ENCODE assay signal across 22 cellular contexts in the genomic region with DNA sequence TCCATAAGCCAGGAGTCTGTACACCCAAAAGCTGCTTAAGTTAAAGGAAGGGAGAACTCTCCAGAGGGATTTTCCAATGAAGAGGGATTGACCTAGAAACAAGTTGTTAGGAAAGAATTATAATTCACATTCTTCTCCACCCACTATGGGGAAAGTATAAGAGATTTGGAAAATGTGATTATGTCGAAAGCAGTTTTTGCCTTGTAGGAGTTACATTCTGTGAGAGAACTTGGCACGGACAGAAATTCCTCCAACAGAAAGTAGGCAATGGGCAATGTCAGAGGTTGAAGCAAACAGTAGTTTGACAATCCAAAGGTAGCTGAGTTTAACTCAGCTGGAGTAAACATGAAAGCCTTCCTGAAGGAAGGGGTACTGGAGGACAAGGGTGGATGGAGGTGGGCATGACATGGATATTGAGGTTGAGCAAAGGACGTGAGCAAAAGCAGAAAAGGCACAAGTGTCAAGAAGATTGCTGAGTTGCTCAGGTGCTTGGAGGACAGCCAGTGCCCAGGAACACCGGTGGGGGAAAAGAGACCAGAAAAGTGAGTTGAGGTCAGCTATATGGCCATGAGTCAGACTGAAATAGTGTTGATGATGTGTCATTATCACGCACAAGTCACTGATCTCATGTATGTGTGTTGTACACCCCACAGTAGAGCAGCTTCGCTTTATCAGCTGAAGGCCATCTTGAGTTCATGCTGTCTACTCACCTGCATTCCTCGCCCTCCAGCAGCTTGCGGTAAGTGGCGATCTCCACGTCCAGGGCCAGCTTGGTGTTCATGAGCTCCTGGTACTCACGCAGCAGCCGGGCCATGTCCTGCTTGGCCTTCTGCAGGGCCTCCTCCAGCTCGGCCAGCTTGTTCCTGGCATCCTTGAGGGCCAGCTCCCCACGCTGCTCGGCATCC. TPM values are rescaled to one million over a fixed set of nuclear protein-coding genes. Genes with fewer than 3 reads are reported as not detected.
A peak's percentile ranks its signal among the peaks of the same experiment; 100 is the strongest.
DNase-seq lines count a peak whose midpoint lies in the region; ATAC-seq, FAIRE-seq and TF ChIP-seq lines count a peak whose summit lies in the region.
"Had no signal": no experiment of that assay in that cellular context is flagged by ENCODE, and none has a peak within 500 bp of the region (broad histone marks: within the 10 kb centered on the region; RNA-seq: fewer than 3 reads in every experiment).

No MANE protein-coding gene starts in this region.

- WGBS in mammary epithelial cell (ENCODE audit: low coverage, missing lambda C conversion rate): 6% methylated on average over 15 of the region's 15 CpGs
- 70 to 87% methylated on average over 6 to 15 of the region's 15 CpGs for WGBS in testis, 2 donors
- 79 to 87% (median 85%) methylated on average over 15 of the region's 15 CpGs for WGBS in small intestine, 3 donors

- ATAC-seq in HG03521 (IDR thresholded peaks at IDR 0.05; ENCODE audit: unreplicated experiment): no peak
- ATAC-seq in lower lobe of right lung: no peak
- ATAC-seq: gastrocnemius medialis had no signal

- POLR2A ChIA-PET in activated CD4-positive, alpha-beta memory T cell treated with anti-CD3 and anti-CD28 coated beads, Interleukin-2, amount 10 ng/mL, durations not matched to agents 7 days and 5 days (lab: Charles Lee): no interaction called here
- POLR2A ChIA-PET in activated CD4-positive, alpha-beta memory T cell treated with anti-CD3 and anti-CD28 coated beads for 36 hours (lab: Charles Lee): interaction anchor here (0.5 kb wide), 1 partner anchor 77 kb away, joined by 3 read pairs; no protein-coding TSS in a partner anchor

- H3K27me3 Mint-ChIP-seq in activated CD4-positive, alpha-beta memory T cell treated with anti-CD3 and anti-CD28 coated beads, Interleukin-2, amount 10 ng/mL, durations not matched to agents 7 days and 5 days: peaks cover 3% of the 10 kb centered on the region
- peaks cover 9% of the 10 kb centered on the region for H3K27me3 Mint-ChIP-seq in activated CD4-positive, alpha-beta memory T cell treated with anti-CD3 and anti-CD28 coated beads for 36 hours
- H3K27me3 Mint-ChIP-seq: CD4-positive, CD25-positive, alpha-beta regulatory T cell had no signal

- H3K79me2 ChIP-seq in mammary epithelial cell (ENCODE audit: insufficient read depth, low read length): peaks cover 51% of the 10 kb centered on the region
- H3K79me2 ChIP-seq: parathyroid adenoma had no signal

- no peak overlapping the region for H3K4me3 Mint-ChIP-seq in activated CD4-positive, alpha-beta memory T cell treated with anti-CD3 and anti-CD28 coated beads, Interleukin-2, amount 10 ng/mL, durations not matched to agents 7 days and 5 days
- no peak overlapping the region for H3K4me3 Mint-ChIP-seq in activated CD4-positive, alpha-beta memory T cell treated with anti-CD3 and anti-CD28 coated beads for 36 hours
- H3K4me3 Mint-ChIP-seq: CD4-positive, CD25-positive, alpha-beta regulatory T cell had no signal

- peak overlapping the region; percentile 66 to 94 (median 79) for H3K4me3 ChIP-seq in mammary epithelial cell (replicated peaks in 1 of 3; ENCODE audit: insufficient read depth in 1 of 3, low read depth in 2 of 3, low read length in 3 of 3)
- H3K4me3 ChIP-seq in testis: no peak overlapping the region
- no peak overlapping the region for H3K4me3 ChIP-seq in lower lobe of right lung
- no peak overlapping the region for H3K4me3 ChIP-seq in small intestine (ENCODE audit: low read depth in 1 of 2, low read length in 2 of 2)
- H3K4me3 ChIP-seq: gastrocnemius medialis, tibial artery had no signal

- H3K27ac ChIP-seq in mammary epithelial cell (ENCODE audit: insufficient read depth, low read depth, low read length) (peak overlapping the region; percentile 82), layer of hippocampus (ENCODE audit: low read depth, low read length) (peak overlapping the region; percentile 60), testis (no peak overlapping the region), lower lobe of right lung (no peak overlapping the region), small intestine (ENCODE audit: low read depth in 1 of 2, low read length in 1 of 2) (no peak overlapping the region)
- H3K27ac ChIP-seq: 22Rv1, gastrocnemius medialis, parathyroid adenoma, tibial artery had no signal

- CTCF ChIA-PET in activated CD4-positive, alpha-beta memory T cell treated with anti-CD3 and anti-CD28 coated beads, Interleukin-2, amount 10 ng/mL, durations not matched to agents 7 days and 5 days (lab: Charles Lee): no interaction called here
- CTCF ChIA-PET in activated CD4-positive, alpha-beta memory T cell treated with anti-CD3 and anti-CD28 coated beads for 36 hours (lab: Charles Lee): interaction anchor here (0.6 to 1.6 kb wide), 3 partner anchors 10 to 238 kb away, joined by 3 to 5 read pairs (median 3); no protein-coding TSS in a partner anchor
- CTCF ChIA-PET in mammary epithelial cell (lab: Charles Lee; ENCODE audit: low non-redundant PET): interaction anchor here (0.5 kb wide), 1 partner anchor 66 kb away, joined by 5 read pairs; no protein-coding TSS in a partner anchor

- H3K9me3 Mint-ChIP-seq in activated CD4-positive, alpha-beta memory T cell treated with anti-CD3 and anti-CD28 coated beads, Interleukin-2, amount 10 ng/mL, durations not matched to agents 7 days and 5 days: peaks cover 3% of the 10 kb centered on the region
- peaks cover 3% of the 10 kb centered on the region for H3K9me3 Mint-ChIP-seq in activated CD4-positive, alpha-beta memory T cell treated with anti-CD3 and anti-CD28 coated beads for 36 hours

- H3K4me2 ChIP-seq in mammary epithelial cell (ENCODE audit: insufficient read depth, low read depth, low read length): peak overlapping the region; percentile 79

- H3K27me3 ChIP-seq in mammary epithelial cell (ENCODE audit: insufficient read depth, low read length) (no peaks in the 10 kb centered on the region), layer of hippocampus (ENCODE audit: control insufficient read depth, insufficient read depth, low read length) (no peaks in the 10 kb centered on the region), testis (no peaks in the 10 kb centered on the region), lower lobe of right lung (ENCODE audit: low read depth) (peaks cover 14% of the 10 kb centered on the region), small intestine (ENCODE audit: control insufficient read depth in 2 of 2, insufficient read depth in 2 of 2, low read length in 2 of 2) (no peaks in the 10 kb centered on the region)
- H3K27me3 ChIP-seq: tibial artery had no signal

- TF ChIP-seq POLR2A in testis (IDR thresholded peaks at IDR 0.05): no peak

- FAIRE-seq in small intestine (lab: Jason Lieb, UNC): no peak
- FAIRE-seq: GM12892 had no signal

- H3K4me1 Mint-ChIP-seq in activated CD4-positive, alpha-beta memory T cell treated with anti-CD3 and anti-CD28 coated beads, Interleukin-2, amount 10 ng/mL, durations not matched to agents 7 days and 5 days: no peaks in the 10 kb centered on the region
- H3K4me1 Mint-ChIP-seq in activated CD4-positive, alpha-beta memory T cell treated with anti-CD3 and anti-CD28 coated beads for 36 hours (ENCODE audit: low read depth): no peaks in the 10 kb centered on the region
- H3K4me1 Mint-ChIP-seq: CD4-positive, CD25-positive, alpha-beta regulatory T cell had no signal

- H3K36me3 ChIP-seq in mammary epithelial cell (ENCODE audit: insufficient read depth, low read length) (peaks cover 40% of the 10 kb centered on the region), testis (ENCODE audit: low read depth, missing control alignments) (no peaks in the 10 kb centered on the region), lower lobe of right lung (no peaks in the 10 kb centered on the region), small intestine (ENCODE audit: control insufficient read depth in 2 of 2, insufficient read depth in 2 of 2, low read length in 2 of 2) (no peaks in the 10 kb centered on the region)
- H3K36me3 ChIP-seq: gastrocnemius medialis, tibial artery had no signal

- peak overlapping the region; percentile 98 for H3K9ac ChIP-seq in mammary epithelial cell (ENCODE audit: insufficient read depth, low read length)
- H3K9ac ChIP-seq: parathyroid adenoma had no signal

- in situ Hi-C loops in mammary epithelial cell (cut with MboI; ENCODE audit: low sequenced_read_pairs in 2 of 2): loop anchor here in 1 of 2 donors (5.0 kb wide), 3 partner anchors 74 to 369 kb away; no protein-coding TSS in a partner anchor

- dilution Hi-C loops in mammary epithelial cell (cut with HindIII; ENCODE audit: low sequenced_read_pairs): no loop called here

- intact Hi-C loops in activated CD4-positive, alpha-beta memory T cell treated with anti-CD3 and anti-CD28 coated beads for 36 hours (cut with micrococcal nuclease): no loop called here
- intact Hi-C loops in mammary epithelial cell (cut with micrococcal nuclease) (no loop called here), testis (cut with DNase I; ENCODE audit: low total_unique reads) (no loop called here), lower lobe of right lung (cut with DNase I) (no loop called here)

- DNase-seq in activated CD4-positive, alpha-beta memory T cell treated with anti-CD3 and anti-CD28 coated beads, Interleukin-2, amount 10 ng/mL, durations not matched to agents 7 days and 5 days: peak; percentile 13
- no peak for DNase-seq in activated CD4-positive, alpha-beta memory T cell treated with anti-CD3 and anti-CD28 coated beads for 36 hours
- DNase-seq in mammary epithelial cell (peak; percentile 82), testis (peak; percentile 8), lower lobe of right lung (no peak), small intestine (no peak)
- DNase-seq: activated CD4-positive, alpha-beta T cell treated with anti-CD3 and anti-CD28 coated beads, Interleukin-2, amount 50 U/mL, for 4 hours; activated effector memory CD4-positive, alpha-beta T cell treated with Interleukin-2 at 50 U/mL for 16 hours; anterior cingulate cortex; CD4-positive, CD25-positive, alpha-beta regulatory T cell; gastrocnemius medialis; NCI-H2171; T1000; tibial artery had no signal

- TF ChIP-seq CTCF in mammary epithelial cell (conservative IDR thresholded peaks at IDR 0.05 in 1 of 2, IDR thresholded peaks at IDR 0.05 in 1 of 2; ENCODE audit: extremely low read depth in 1 of 2, insufficient read depth in 1 of 2, low read depth in 1 of 2, low read length in 2 of 2): no peak
- no peak for TF ChIP-seq CTCF in testis (IDR thresholded peaks at IDR 0.05)
- no peak for TF ChIP-seq CTCF in lower lobe of right lung (IDR thresholded peaks at IDR 0.05)

- H3K4me1 ChIP-seq in mammary epithelial cell (ENCODE audit: insufficient read depth, low read length): peaks cover 30% of the 10 kb centered on the region
- H3K4me1 ChIP-seq in testis: no peaks in the 10 kb centered on the region
- H3K4me1 ChIP-seq in lower lobe of right lung: no peaks in the 10 kb centered on the region
- H3K4me1 ChIP-seq in small intestine (ENCODE audit: control insufficient read depth in 2 of 2, insufficient read depth in 1 of 2, low read depth in 1 of 2, low read length in 1 of 2): no peaks in the 10 kb centered on the region
- H3K4me1 ChIP-seq: gastrocnemius medialis, parathyroid adenoma had no signal

- H2AFZ ChIP-seq in mammary epithelial cell (ENCODE audit: low read depth, low read length): no peak overlapping the region
- H2AFZ ChIP-seq: parathyroid adenoma had no signal

- H3K9me3 ChIP-seq in mammary epithelial cell (replicated peaks; ENCODE audit: insufficient read depth, low read length) (peaks cover 5% of the 10 kb centered on the region), testis (no peaks in the 10 kb centered on the region), lower lobe of right lung (no peaks in the 10 kb centered on the region), small intestine (ENCODE audit: control insufficient read depth, low read depth) (peaks cover 1% of the 10 kb centered on the region)
- H3K9me3 ChIP-seq: gastrocnemius medialis, tibial artery had no signal

- BruUV-seq in mammary epithelial cell (replicated peaks; lab: Mats Ljungman, UMichigan): no TSS peak

- no peak overlapping the region for H3K27ac Mint-ChIP-seq in activated CD4-positive, alpha-beta memory T cell treated with anti-CD3 and anti-CD28 coated beads, Interleukin-2, amount 10 ng/mL, durations not matched to agents 7 days and 5 days
- no peak overlapping the region for H3K27ac Mint-ChIP-seq in activated CD4-positive, alpha-beta memory T cell treated with anti-CD3 and anti-CD28 coated beads for 36 hours
- H3K27ac Mint-ChIP-seq: CD4-positive, CD25-positive, alpha-beta regulatory T cell had no signal

- H4K20me1 ChIP-seq in mammary epithelial cell (ENCODE audit: insufficient read depth, low read length): peaks cover 11% of the 10 kb centered on the region

- H3K36me3 Mint-ChIP-seq in activated CD4-positive, alpha-beta memory T cell treated with anti-CD3 and anti-CD28 coated beads, Interleukin-2, amount 10 ng/mL, durations not matched to agents 7 days and 5 days (ENCODE audit: low read depth): no peaks in the 10 kb centered on the region
- peaks cover 3% of the 10 kb centered on the region for H3K36me3 Mint-ChIP-seq in activated CD4-positive, alpha-beta memory T cell treated with anti-CD3 and anti-CD28 coated beads for 36 hours
- H3K36me3 Mint-ChIP-seq: CD4-positive, CD25-positive, alpha-beta regulatory T cell had no signal

RNA-seq across cellular contexts. Expression of a gene that starts 4.0 kb away (rescaled TPM):
- total RNA-seq in activated CD4-positive, alpha-beta memory T cell treated with anti-CD3 and anti-CD28 coated beads, Interleukin-2, amount 10 ng/mL, durations not matched to agents 7 days and 5 days: not detected
- total RNA-seq in activated CD4-positive, alpha-beta memory T cell treated with anti-CD3 and anti-CD28 coated beads for 36 hours: not detected
- total RNA-seq in mammary epithelial cell: 1,000 to 10,000 TPM; 7,365 to 9,297 TPM
- polyA plus RNA-seq in mammary epithelial cell: 8,158 TPM
- 8,553 TPM for polyA minus RNA-seq in mammary epithelial cell
- total RNA-seq in testis: 1 to 10 TPM in 1 of 2 donors, under 1 TPM in 1; 0.39 to 1.1 TPM
- 2.6 TPM for polyA plus RNA-seq in testis (ENCODE audit: insufficient read depth, low read depth, low replicate concordance)
- total RNA-seq in lower lobe of right lung: 0.65 TPM
- 1 to 10 TPM in 2 of 3 donors, under 1 TPM in 1; 0.79 to 6.5 (median 5.6) TPM for polyA plus RNA-seq in small intestine
- total RNA-seq: CD4-positive, CD25-positive, alpha-beta regulatory T cell; gastrocnemius medialis; HT1080 had no signal
- polyA plus RNA-seq: CD4-positive, CD25-positive, alpha-beta regulatory T cell had no signal

RNA-seq across cellular contexts. Expression of a gene that starts 23.1 kb away (rescaled TPM):
- not detected for total RNA-seq in activated CD4-positive, alpha-beta memory T cell treated with anti-CD3 and anti-CD28 coated beads, Interleukin-2, amount 10 ng/mL, durations not matched to agents 7 days and 5 days
- not detected for total RNA-seq in activated CD4-positive, alpha-beta memory T cell treated with anti-CD3 and anti-CD28 coated beads for 36 hours
- total RNA-seq in mammary epithelial cell (1,000 to 10,000 TPM; 5,785 to 6,260 TPM), testis (under 1 TPM; 0.19 to 0.63 TPM), lower lobe of right lung (0.74 TPM)
- polyA plus RNA-seq in mammary epithelial cell (8,475 TPM), testis (ENCODE audit: insufficient read depth, low read depth, low replicate concordance) (1.5 TPM), small intestine (1 to 10 TPM in 2 of 3 donors, under 1 TPM in 1; 0.13 to 6.7 (median 3.2) TPM)
- polyA minus RNA-seq in mammary epithelial cell: 6,728 TPM
- total RNA-seq: CD4-positive, CD25-positive, alpha-beta regulatory T cell; dermis microvascular lymphatic vessel endothelial cell; gastrocnemius medialis; HT1080; mononuclear cell had no signal
- polyA plus RNA-seq: CD4-positive, CD25-positive, alpha-beta regulatory T cell had no signal

RNA-seq across cellular contexts. Expression of a gene that starts 36.8 kb away (rescaled TPM):
- total RNA-seq in activated CD4-positive, alpha-beta memory T cell treated with anti-CD3 and anti-CD28 coated beads, Interleukin-2, amount 10 ng/mL, durations not matched to agents 7 days and 5 days: not detected
- total RNA-seq in activated CD4-positive, alpha-beta memory T cell treated with anti-CD3 and anti-CD28 coated beads for 36 hours: not detected
- not detected for total RNA-seq in mammary epithelial cell
- polyA plus RNA-seq in mammary epithelial cell: not detected
- not detected for polyA minus RNA-seq in mammary epithelial cell
- under 1 TPM in 1 of 2 donors, not detected in 1; 0.12 TPM for total RNA-seq in testis
- polyA plus RNA-seq in testis (ENCODE audit: insufficient read depth, low read depth, low replicate concordance): not detected
- total RNA-seq in lower lobe of right lung: not detected
- not detected for polyA plus RNA-seq in small intestine
- total RNA-seq: CD4-positive, CD25-positive, alpha-beta regulatory T cell; dermis microvascular lymphatic vessel endothelial cell; gastrocnemius medialis; HT1080; mononuclear cell had no signal
- polyA plus RNA-seq: CD4-positive, CD25-positive, alpha-beta regulatory T cell had no signal

RNA-seq across cellular contexts. Expression of a gene that starts 42.6 kb away (rescaled TPM):
- total RNA-seq in activated CD4-positive, alpha-beta memory T cell treated with anti-CD3 and anti-CD28 coated beads, Interleukin-2, amount 10 ng/mL, durations not matched to agents 7 days and 5 days: not detected
- not detected for total RNA-seq in activated CD4-positive, alpha-beta memory T cell treated with anti-CD3 and anti-CD28 coated beads for 36 hours
- total RNA-seq in mammary epithelial cell (10 to 100 TPM; 16.6 to 29.5 TPM), testis (under 1 TPM in 1 of 2 donors, not detected in 1; 0.16 TPM), lower lobe of right lung (not detected)
- polyA plus RNA-seq in mammary epithelial cell (23.6 TPM), testis (ENCODE audit: insufficient read depth, low read depth, low replicate concordance) (not detected), small intestine (under 1 TPM in 1 of 3 donors, not detected in 2; 0.03 TPM)
- 1.8 TPM for polyA minus RNA-seq in mammary epithelial cell
- total RNA-seq: CD4-positive, CD25-positive, alpha-beta regulatory T cell; dermis microvascular lymphatic vessel endothelial cell; gastrocnemius medialis; HT1080; mononuclear cell had no signal
- polyA plus RNA-seq: CD4-positive, CD25-positive, alpha-beta regulatory T cell had no signal

RNA-seq across cellular contexts. Expression of a gene that starts 57.5 kb away (rescaled TPM):
- not detected for total RNA-seq in activated CD4-positive, alpha-beta memory T cell treated with anti-CD3 and anti-CD28 coated beads, Interleukin-2, amount 10 ng/mL, durations not matched to agents 7 days and 5 days
- total RNA-seq in activated CD4-positive, alpha-beta memory T cell treated with anti-CD3 and anti-CD28 coated beads for 36 hours: not detected
- not detected for total RNA-seq in mammary epithelial cell
- 0.05 TPM for polyA plus RNA-seq in mammary epithelial cell
- polyA minus RNA-seq in mammary epithelial cell: not detected
- 1 to 10 TPM in 1 of 2 donors, under 1 TPM in 1; 0.87 to 3.9 TPM for total RNA-seq in testis
- polyA plus RNA-seq in testis (ENCODE audit: insufficient read depth, low read depth, low replicate concordance): 2.2 TPM
- not detected for total RNA-seq in lower lobe of right lung
- polyA plus RNA-seq in small intestine: under 1 TPM in 1 of 3 donors, not detected in 2; 0.27 TPM
- total RNA-seq: CD4-positive, CD25-positive, alpha-beta regulatory T cell; dermis microvascular lymphatic vessel endothelial cell; gastrocnemius medialis; HT1080 had no signal
- polyA plus RNA-seq: CD4-positive, CD25-positive, alpha-beta regulatory T cell had no signal

Comparison
In these comparisons a context has a peak if more than half of its experiments do, and no peak if none do; other contexts are left out.
1. DNase-seq: peak in activated CD4-positive, alpha-beta memory T cell treated with anti-CD3 and anti-CD28 coated beads, Interleukin-2, amount 10 ng/mL, durations not matched to agents 7 days and 5 days (single experiment), mammary epithelial cell (single experiment) and testis (single experiment); none in activated CD4-positive, alpha-beta memory T cell treated with anti-CD3 and anti-CD28 coated beads for 36 hours (single experiment), lower lobe of right lung (single experiment) and small intestine (single experiment).
2. H3K27ac ChIP-seq: peak in mammary epithelial cell (single experiment) and layer of hippocampus (single experiment); none in testis (0 of 2), lower lobe of right lung (single experiment) and small intestine (0 of 2).
3. H3K4me3 ChIP-seq: peak in mammary epithelial cell (3 of 3); none in testis (0 of 2), lower lobe of right lung (single experiment) and small intestine (0 of 2).
4. RNA of a gene that starts 4.0 kb away (total RNA-seq): 7,365 to 9,297 TPM in mammary epithelial cell; 0.39 to 1.1 TPM in testis, 0.65 TPM in lower lobe of right lung (single experiment), not detected in activated CD4-positive, alpha-beta memory T cell treated with anti-CD3 and anti-CD28 coated beads, Interleukin-2, amount 10 ng/mL, durations not matched to agents 7 days and 5 days and not detected in activated CD4-positive, alpha-beta memory T cell treated with anti-CD3 and anti-CD28 coated beads for 36 hours; every median in the first group is over 1,000 times any median in the second.
5. RNA of a gene that starts 23.1 kb away (total RNA-seq): 5,785 to 6,260 TPM in mammary epithelial cell; 0.74 TPM in lower lobe of right lung (single experiment), 0.19 to 0.63 TPM in testis, not detected in activated CD4-positive, alpha-beta memory T cell treated with anti-CD3 and anti-CD28 coated beads, Interleukin-2, amount 10 ng/mL, durations not matched to agents 7 days and 5 days and not detected in activated CD4-positive, alpha-beta memory T cell treated with anti-CD3 and anti-CD28 coated beads for 36 hours; every median in the first group is over 1,000 times any median in the second.